ENCODE assay signal across 10 cellular contexts in the genomic region with DNA sequence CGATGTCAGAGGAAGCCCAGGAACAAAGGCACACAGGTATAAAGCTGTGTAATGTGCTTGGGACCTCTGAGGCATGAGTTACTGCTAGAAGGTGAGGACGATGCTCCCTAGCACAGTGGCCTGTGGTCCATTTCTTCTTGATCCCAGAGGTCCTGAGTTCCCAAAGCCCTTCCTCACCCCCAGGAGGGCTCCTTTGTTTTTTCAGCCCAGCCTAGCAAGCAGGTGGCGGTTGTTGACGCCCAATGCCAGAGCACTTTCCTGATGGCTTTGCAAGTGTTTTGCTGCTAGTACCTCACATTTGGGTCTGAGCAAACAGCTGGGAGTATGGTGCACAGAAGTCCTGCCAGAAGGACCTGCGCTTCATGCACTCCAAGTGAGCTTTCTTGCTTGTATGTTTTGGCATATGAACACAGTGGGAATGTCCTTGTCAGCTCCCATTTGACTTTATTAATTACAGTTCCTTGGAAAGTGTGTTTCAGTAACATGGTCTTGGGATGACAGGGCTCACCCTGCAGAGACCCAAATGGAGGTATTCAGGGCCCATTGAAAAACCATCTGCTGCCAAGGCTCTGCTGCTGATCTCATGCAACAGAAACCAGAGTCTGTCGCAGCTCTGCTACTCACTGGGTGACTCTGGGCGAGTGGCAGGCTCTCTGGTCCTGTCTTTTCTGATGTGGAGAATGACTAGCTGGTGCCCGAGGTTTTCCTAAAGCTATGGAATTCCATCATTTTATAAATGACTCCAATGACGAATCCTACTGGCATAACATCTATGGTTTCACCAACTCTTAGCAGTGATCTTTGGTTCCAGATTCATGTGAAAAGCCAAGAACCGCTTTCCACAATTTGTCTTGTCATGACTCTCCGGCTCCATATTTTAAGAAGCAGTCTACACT.
A peak's percentile ranks its signal among the peaks of the same experiment; 100 is the strongest.
DNase-seq lines count a peak whose midpoint lies in the region; ATAC-seq and TF ChIP-seq lines count a peak whose summit lies in the region.
"Had no signal": no experiment of that assay in that cellular context is flagged by ENCODE, and none has a peak within 500 bp of the region (broad histone marks: within the 10 kb centered on the region; RNA-seq: fewer than 3 reads in every experiment).

No MANE protein-coding gene starts in this region.

- H3K27ac ChIP-seq in CD4-positive, CD25-positive, alpha-beta regulatory T cell (ENCODE audit: insufficient read depth, low read length, poor library complexity, severe bottlenecking), result peak overlapping the region; percentile 95
- peak overlapping the region; percentile 69 for H3K27ac ChIP-seq in KOPT-K1 (ENCODE audit: low read depth, low read length, poor library complexity, severe bottlenecking)

- H3K27me3 ChIP-seq in CD4-positive, CD25-positive, alpha-beta regulatory T cell (ENCODE audit: control insufficient read depth, insufficient read depth, low read length), result no peaks in the 10 kb centered on the region

- POLR2A ChIA-PET in activated naive CD8-positive, alpha-beta T cell treated with anti-CD3 and anti-CD28 coated beads, Interleukin-2, amount 10 ng/mL, durations not matched to agents 7 days and 5 days (lab: Charles Lee), result interaction anchor here (0.9 to 1.7 kb wide), 3 partner anchors 47 to 204 kb away, joined by 3 to 4 read pairs (median 4); partner anchors contain the start of gene ARID5B

- H3K9me3 ChIP-seq in CD4-positive, CD25-positive, alpha-beta regulatory T cell (ENCODE audit: control insufficient read depth in 2 of 2, low read length in 2 of 2), result no peaks in the 10 kb centered on the region
- no peaks in the 10 kb centered on the region for H3K9me3 ChIP-seq in KOPT-K1 (ENCODE audit: insufficient read depth, low read length, poor library complexity, severe bottlenecking)

- H3K27ac Mint-ChIP-seq in CD4-positive, CD25-positive, alpha-beta regulatory T cell, result peak overlapping the region; percentile 74 to 95 (median 86)
- peak overlapping the region; percentile 10 for H3K27ac Mint-ChIP-seq in activated naive CD8-positive, alpha-beta T cell treated with anti-CD3 and anti-CD28 coated beads, Interleukin-2, amount 10 ng/mL, durations not matched to agents 7 days and 5 days
- peak overlapping the region; percentile 81 to 91 (median 90) for H3K27ac Mint-ChIP-seq in nephron

- H3K4me3 ChIP-seq in CD4-positive, CD25-positive, alpha-beta regulatory T cell (ENCODE audit: low read depth, low read length), result no peak overlapping the region

- ATAC-seq in CD4-positive, CD25-positive, alpha-beta regulatory T cell (ENCODE audit: low read depth in 2 of 2), result peak in 1 of 2 donors; percentile 26
- ATAC-seq in activated naive CD8-positive, alpha-beta T cell treated with anti-CD3 and anti-CD28 coated beads, Interleukin-2, amount 10 ng/mL, durations not matched to agents 7 days and 5 days (ENCODE audit: low read depth), result no peak
- ATAC-seq in GM18867 (IDR thresholded peaks at IDR 0.05; ENCODE audit: unreplicated experiment), result no peak
- ATAC-seq in GM19328 (IDR thresholded peaks at IDR 0.05; ENCODE audit: unreplicated experiment), result no peak

- no peaks in the 10 kb centered on the region for H3K27me3 Mint-ChIP-seq in CD4-positive, CD25-positive, alpha-beta regulatory T cell
- no peaks in the 10 kb centered on the region for H3K27me3 Mint-ChIP-seq in activated naive CD8-positive, alpha-beta T cell treated with anti-CD3 and anti-CD28 coated beads, Interleukin-2, amount 10 ng/mL, durations not matched to agents 7 days and 5 days
- no peaks in the 10 kb centered on the region for H3K27me3 Mint-ChIP-seq in nephron (ENCODE audit: low read depth)

- H3K4me3 Mint-ChIP-seq in CD4-positive, CD25-positive, alpha-beta regulatory T cell, result peak overlapping the region in 1 of 4 donors; percentile 17
- no peak overlapping the region for H3K4me3 Mint-ChIP-seq in activated naive CD8-positive, alpha-beta T cell treated with anti-CD3 and anti-CD28 coated beads, Interleukin-2, amount 10 ng/mL, durations not matched to agents 7 days and 5 days
- H3K4me3 Mint-ChIP-seq in nephron, result no peak overlapping the region

- peaks cover 52% of the 10 kb centered on the region for H3K4me1 ChIP-seq in CD4-positive, CD25-positive, alpha-beta regulatory T cell (ENCODE audit: control insufficient read depth, insufficient read depth, low read length, poor library complexity, severe bottlenecking)

- no peak for DNase-seq in CD4-positive, CD25-positive, alpha-beta regulatory T cell
- DNase-seq in activated naive CD8-positive, alpha-beta T cell treated with anti-CD3 and anti-CD28 coated beads, Interleukin-2, amount 10 ng/mL, durations not matched to agents 7 days and 5 days, result no peak
- DNase-seq in amygdala (lab: John Stamatoyannopoulos, UW), result no peak
- no peak for DNase-seq in GM19240 (ENCODE audit: insufficient read length, low spot score)
- DNase-seq: Right ventricle myocardium superior; stimulated activated CD8-positive, alpha-beta memory T cell treated with anti-CD3 and anti-CD28 coated beads, Interleukin-4, amount 100 ng/mL, for 48 hours had no signal

- TF ChIP-seq CTCF in nephron (IDR thresholded peaks at IDR 0.05; ENCODE audit: unreplicated experiment in 3 of 3), result no peak

- no peaks in the 10 kb centered on the region for H3K36me3 ChIP-seq in CD4-positive, CD25-positive, alpha-beta regulatory T cell (ENCODE audit: control insufficient read depth, insufficient read depth, low read length)
- no peaks in the 10 kb centered on the region for H3K36me3 ChIP-seq in KOPT-K1 (ENCODE audit: insufficient read depth, low read length)

- H3K9me3 Mint-ChIP-seq in CD4-positive, CD25-positive, alpha-beta regulatory T cell, result no peaks in the 10 kb centered on the region
- H3K9me3 Mint-ChIP-seq in activated naive CD8-positive, alpha-beta T cell treated with anti-CD3 and anti-CD28 coated beads, Interleukin-2, amount 10 ng/mL, durations not matched to agents 7 days and 5 days, result no peaks in the 10 kb centered on the region
- H3K9me3 Mint-ChIP-seq in nephron, result no peaks in the 10 kb centered on the region

- H3K4me1 Mint-ChIP-seq in CD4-positive, CD25-positive, alpha-beta regulatory T cell, result peaks cover 43 to 96% (median 77%) of the 10 kb centered on the region in 4 donors
- H3K4me1 Mint-ChIP-seq in activated naive CD8-positive, alpha-beta T cell treated with anti-CD3 and anti-CD28 coated beads, Interleukin-2, amount 10 ng/mL, durations not matched to agents 7 days and 5 days, result peaks cover 46% of the 10 kb centered on the region
- peaks cover 80% of the 10 kb centered on the region for H3K4me1 Mint-ChIP-seq in nephron

- H3K36me3 Mint-ChIP-seq in CD4-positive, CD25-positive, alpha-beta regulatory T cell, result peaks cover 5% of the 10 kb centered on the region
- H3K36me3 Mint-ChIP-seq in activated naive CD8-positive, alpha-beta T cell treated with anti-CD3 and anti-CD28 coated beads, Interleukin-2, amount 10 ng/mL, durations not matched to agents 7 days and 5 days, result peaks cover 27% of the 10 kb centered on the region
- H3K36me3 Mint-ChIP-seq in nephron (ENCODE audit: low read depth), result no peaks in the 10 kb centered on the region

Comparison
In these comparisons a context has a peak if more than half of its experiments do, and no peak if none do; other contexts are left out.
1. H3K27ac Mint-ChIP-seq: peak in every context shown above with its lines; median percentile 90 in nephron; 86 in CD4-positive, CD25-positive, alpha-beta regulatory T cell; 10 in activated naive CD8-positive, alpha-beta T cell treated with anti-CD3 and anti-CD28 coated beads, Interleukin-2, amount 10 ng/mL, durations not matched to agents 7 days and 5 days.